ENCODE assay signal across 27 cellular contexts in the genomic region with DNA sequence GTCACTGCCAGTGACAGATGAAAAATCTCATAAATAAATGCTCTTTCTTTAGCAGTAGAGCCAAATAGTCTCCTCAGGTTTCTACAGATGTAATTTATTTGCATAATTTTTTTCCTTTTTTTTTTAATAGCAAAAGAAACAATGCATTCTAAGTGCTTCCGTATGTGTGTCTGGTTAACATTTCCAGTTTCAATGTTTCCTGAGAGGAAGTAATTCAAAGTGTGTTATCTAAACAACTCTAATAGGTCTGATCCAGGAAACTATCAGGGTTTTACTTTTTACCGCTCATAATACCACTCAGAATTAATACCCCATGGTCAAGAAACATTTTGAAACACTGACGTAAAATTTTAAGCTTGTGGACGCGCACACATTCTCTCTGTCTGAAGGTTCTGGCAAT.
DNase-seq lines count a peak whose midpoint lies in the region; ATAC-seq, FAIRE-seq and TF ChIP-seq lines count a peak whose summit lies in the region.
"Had no signal": no experiment of that assay in that cellular context is flagged by ENCODE, and none has a peak within 500 bp of the region (broad histone marks: within the 10 kb centered on the region; RNA-seq: fewer than 3 reads in every experiment).

No MANE protein-coding gene starts in this region.

- WGBS in hepatocyte (ENCODE audit: low lambda C conversion rate, missing lambda C conversion rate), result 58% methylated on average over 5 of the region's 5 CpGs
- WGBS in small intestine, 3 donors, result 48 to 68% (median 62%) methylated on average over 5 of the region's 5 CpGs
- 76 to 86% methylated on average over 5 of the region's 5 CpGs for WGBS in body of pancreas, 2 donors

- FAIRE-seq in GM18507 (lab: Jason Lieb, UNC) (peak; percentile 26), small intestine (lab: Jason Lieb, UNC) (peak; percentile 36)
- FAIRE-seq: G401.6 had no signal

- intact Hi-C loops in body of pancreas (cut with DNase I) (no loop called here), left ventricle myocardium inferior (cut with micrococcal nuclease) (no loop called here)

- H4K20me1 ChIP-seq in hepatocyte (ENCODE audit: insufficient read depth, poor library complexity, severe bottlenecking), result no peaks in the 10 kb centered on the region

- H3K79me2 ChIP-seq in hepatocyte, result no peaks in the 10 kb centered on the region

- no peak for ATAC-seq in body of pancreas
- ATAC-seq: gastroesophageal sphincter had no signal

- DNase-seq in GM18507 (ENCODE audit: extremely low spot score, insufficient read length, low read depth) (no peak), adipocyte (ENCODE audit: low read depth) (no peak), hepatocyte (ENCODE audit: low spot score) (no peak), small intestine (no peak), body of pancreas (no peak), left ventricle myocardium inferior (no peak), NCI-H446 treated with DMSO at 0.1 percent for 48 hours (lab: John Stamatoyannopoulos, UW) (no peak)
- DNase-seq in activated T-cell treated with anti-CD3 and anti-CD28 coated beads, Interleukin-2, amount 50 U/mL, for 48 hours, result no peak
- DNase-seq: activated B cell treated with CpG ODN at 0.5 μM for 24 hours; activated CD4-positive, alpha-beta T cell treated with anti-CD3 and anti-CD28 coated beads, Interleukin-2, amount 50 U/mL, for 1 hour; activated gamma-delta T cell; activated T-cell treated with anti-CD3 and anti-CD28 coated beads, Interleukin-2, amount 50 U/mL, for 24 hours; C1 segment of cervical spinal cord; endodermal cell; hippocampal formation; IMR-90; NCI-H2107; NCI-H345; NCI-H82; posterior cingulate gyrus; tibial artery had no signal

- H3K9me3 ChIP-seq in adipocyte (ENCODE audit: control insufficient read depth, low read length) (no peaks in the 10 kb centered on the region), hepatocyte (ENCODE audit: low read depth) (no peaks in the 10 kb centered on the region), small intestine (ENCODE audit: control insufficient read depth, low read depth) (no peaks in the 10 kb centered on the region), body of pancreas (no peaks in the 10 kb centered on the region), left ventricle myocardium inferior (replicated peaks) (no peaks in the 10 kb centered on the region)
- H3K9me3 ChIP-seq: esophagus muscularis mucosa, gastroesophageal sphincter, right atrium auricular region, SJSA1, tibial artery had no signal

- H3K4me3 ChIP-seq in adipocyte (ENCODE audit: low read length) (peak overlapping the region; percentile 57), hepatocyte (no peak overlapping the region), small intestine (ENCODE audit: low read depth in 1 of 2, low read length in 2 of 2) (no peak overlapping the region), body of pancreas (no peak overlapping the region), left ventricle myocardium inferior (no peak overlapping the region)
- H3K4me3 ChIP-seq: esophagus muscularis mucosa, gastroesophageal sphincter, right atrium auricular region, SJSA1, tibial artery had no signal

- no peaks in the 10 kb centered on the region for H3K27me3 ChIP-seq in adipocyte (replicated peaks; ENCODE audit: control insufficient read depth, insufficient read depth, low read length)
- no peaks in the 10 kb centered on the region for H3K27me3 ChIP-seq in hepatocyte
- no peaks in the 10 kb centered on the region for H3K27me3 ChIP-seq in small intestine (ENCODE audit: control insufficient read depth in 2 of 2, insufficient read depth in 2 of 2, low read length in 2 of 2)
- no peaks in the 10 kb centered on the region for H3K27me3 ChIP-seq in body of pancreas
- H3K27me3 ChIP-seq in left ventricle myocardium inferior (ENCODE audit: low read depth), result no peaks in the 10 kb centered on the region
- H3K27me3 ChIP-seq: esophagus muscularis mucosa, gastroesophageal sphincter, right atrium auricular region, SJSA1, tibial artery had no signal

- H3K36me3 ChIP-seq in adipocyte (ENCODE audit: control insufficient read depth, insufficient read depth, low read length, severe bottlenecking), result no peaks in the 10 kb centered on the region
- H3K36me3 ChIP-seq in hepatocyte (replicated peaks; ENCODE audit: insufficient read depth, low read depth), result no peaks in the 10 kb centered on the region
- H3K36me3 ChIP-seq in small intestine (ENCODE audit: control insufficient read depth in 2 of 2, insufficient read depth in 2 of 2, low read length in 2 of 2), result no peaks in the 10 kb centered on the region
- H3K36me3 ChIP-seq in body of pancreas (replicated peaks in 1 of 2; ENCODE audit: insufficient read depth in 1 of 2, low read depth in 2 of 2), result no peaks in the 10 kb centered on the region
- H3K36me3 ChIP-seq in left ventricle myocardium inferior, result no peaks in the 10 kb centered on the region
- H3K36me3 ChIP-seq: esophagus muscularis mucosa, gastroesophageal sphincter, right atrium auricular region, SJSA1, tibial artery had no signal

- H3K4me1 ChIP-seq in adipocyte (ENCODE audit: control insufficient read depth, insufficient read depth, low read length) (peaks cover 46% of the 10 kb centered on the region), hepatocyte (ENCODE audit: insufficient read depth) (no peaks in the 10 kb centered on the region), small intestine (ENCODE audit: control insufficient read depth in 2 of 2, insufficient read depth in 1 of 2, low read depth in 1 of 2, low read length in 1 of 2) (no peaks in the 10 kb centered on the region), body of pancreas (peaks cover 19% of the 10 kb centered on the region), left ventricle myocardium inferior (peaks cover 32% of the 10 kb centered on the region)

- H3K9me2 ChIP-seq in hepatocyte (replicated peaks; ENCODE audit: insufficient read depth), result no peaks in the 10 kb centered on the region

- peak overlapping the region; percentile 40 for H3K9ac ChIP-seq in adipocyte (ENCODE audit: low read length)

- H2AFZ ChIP-seq in hepatocyte, result no peak overlapping the region

- peak overlapping the region; percentile 44 for H3K4me2 ChIP-seq in hepatocyte

- TF ChIP-seq POLR2A in body of pancreas (IDR thresholded peaks at IDR 0.05), result no peak

- H3K27ac ChIP-seq in hepatocyte (peak overlapping the region; percentile 25), small intestine (ENCODE audit: low read depth in 1 of 2, low read length in 1 of 2) (no peak overlapping the region), body of pancreas (no peak overlapping the region), left ventricle myocardium inferior (replicated peaks) (no peak overlapping the region)
- H3K27ac ChIP-seq: esophagus muscularis mucosa, gastroesophageal sphincter, right atrium auricular region, RWPE1, SJSA1, tibial artery had no signal

- no peak for TF ChIP-seq CTCF in hepatocyte (IDR thresholded peaks at IDR 0.05; ENCODE audit: poor library complexity)
- TF ChIP-seq CTCF in body of pancreas (IDR thresholded peaks at IDR 0.05), result no peak
- no peak for TF ChIP-seq CTCF in left ventricle myocardium inferior (IDR thresholded peaks at IDR 0.05; ENCODE audit: borderline replicate concordance)
